8 cellular contexts compared by ENCODE assay signal in the genomic region with DNA sequence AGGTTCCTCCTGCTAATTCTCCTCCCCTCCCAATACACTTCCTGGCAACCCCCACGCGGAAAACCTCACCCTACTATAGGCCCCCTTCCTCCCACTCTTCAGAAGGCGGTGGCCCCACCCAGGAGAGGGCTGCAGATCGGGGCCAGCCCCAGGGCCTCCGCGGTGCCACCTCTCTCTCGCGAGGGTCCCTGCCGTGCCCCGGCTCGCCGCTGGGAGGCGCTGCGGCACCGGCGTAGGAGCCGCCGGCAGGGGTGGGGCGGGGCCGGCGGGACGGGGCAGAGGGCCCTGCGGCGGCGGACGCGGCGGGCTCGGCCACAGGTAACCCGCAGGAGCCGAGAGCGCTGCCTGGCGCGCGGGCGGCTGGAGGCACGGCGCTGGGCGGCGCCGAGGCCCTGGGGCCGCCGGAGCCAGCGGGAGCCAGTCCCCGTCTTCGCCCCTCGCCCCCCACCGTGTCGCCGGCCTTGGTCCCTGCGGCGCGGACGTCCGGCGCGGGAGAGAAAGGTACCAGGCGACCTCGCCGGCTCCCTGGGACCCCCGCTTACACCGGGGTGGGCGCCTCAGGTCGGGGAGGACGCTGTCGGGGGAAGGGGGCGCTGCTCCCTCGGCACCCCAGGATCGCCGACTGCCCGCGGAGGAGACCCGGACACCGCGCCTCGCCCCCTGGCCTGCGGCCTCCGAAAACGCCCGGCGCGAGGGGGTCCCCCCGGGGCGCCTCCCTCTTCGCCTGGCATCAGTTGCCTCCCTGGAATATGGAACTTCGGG. TPM values are rescaled to one million over a fixed set of nuclear protein-coding genes. Genes with fewer than 3 reads are reported as not detected.
DNase-seq lines count a peak whose midpoint lies in the region; ATAC-seq and TF ChIP-seq lines count a peak whose summit lies in the region.

Gene ANKRD6, plus strand, starts transcription at position 278 of the 762 bp plus-strand sequence. CDS start 133,825 bp downstream, outside the sequence.

- peak; percentile 76 to 80 for TF ChIP-seq RAD21 in liver (IDR thresholded peaks at IDR 0.05)

- DNase-seq in 8988T (peak; percentile 80), NCI-H2171 treated with DMSO at 0.1 percent for 48 hours (lab: John Stamatoyannopoulos, UW) (peak; percentile 50), dedifferentiated amniotic fluid mesenchymal stem cell (ENCODE audit: extremely low spot score) (peak; percentile 29)
- DNase-seq in activated CD4-positive, alpha-beta T cell treated with anti-CD3 and anti-CD28 coated beads for 4 hours, result peak; percentile 83 to 85
- DNase-seq in stimulated activated CD4-positive, alpha-beta T cell treated with anti-CD3 and anti-CD28 coated beads, Interleukin-4, amount 100 ng/mL, for 24 hours, result peak; percentile 81

- no peaks in the 10 kb centered on the region for H3K27me3 ChIP-seq in liver (ENCODE audit: control insufficient read depth in 4 of 4, insufficient read depth in 4 of 4, low read length in 3 of 4)

- ATAC-seq in GM18498 (IDR thresholded peaks at IDR 0.05; ENCODE audit: unreplicated experiment), result peak; percentile 90
- peak; percentile 85 for ATAC-seq in HG02970 (IDR thresholded peaks at IDR 0.05; ENCODE audit: low FRiP score, unreplicated experiment)

- no peaks in the 10 kb centered on the region for H3K9me3 ChIP-seq in liver (ENCODE audit: control insufficient read depth in 4 of 4, low read length in 3 of 4)

- peak within 1 kb of the TSS; percentile 64 to 94 (median 82) for H3K4me3 ChIP-seq in liver (ENCODE audit: low read depth in 1 of 3, low read length in 3 of 3)

- WGBS in liver, result under 1% methylated on average over 86 of the region's 86 CpGs

- no peaks in the 10 kb centered on the region for H3K36me3 ChIP-seq in liver (ENCODE audit: control insufficient read depth in 4 of 4, insufficient read depth in 3 of 4, low read depth in 1 of 4, low read length in 3 of 4)

- peaks cover 2 to 8% (median 4%) of the 10 kb centered on the region in 4 donors for H3K4me1 ChIP-seq in liver (ENCODE audit: control insufficient read depth in 4 of 4, insufficient read depth in 4 of 4, low read length in 3 of 4)

- TF ChIP-seq CTCF in liver (IDR thresholded peaks at IDR 0.05; ENCODE audit: low read depth, low read length, missing input control), result peak; percentile 94

- peak within 1 kb of the TSS in 1 of 2 donors; percentile 80 for H3K9ac ChIP-seq in liver (ENCODE audit: low read depth in 1 of 2, low read length in 2 of 2)

- no peak within 1 kb of the TSS for H3K27ac ChIP-seq in liver (ENCODE audit: low read depth in 1 of 2, low read length in 2 of 2)

TF ChIP-seq in liver, 16 proteins besides CTCF, POLR2A, EP300 and RAD21:
- TF ChIP-seq RXRA (IDR thresholded peaks at IDR 0.05) (no peak), FOXA1 (IDR thresholded peaks at IDR 0.05) (no peak), TAF1 (conservative IDR thresholded peaks at IDR 0.05) (no peak), JUND (IDR thresholded peaks at IDR 0.05) (no peak), EGR1 (IDR thresholded peaks at IDR 0.05; ENCODE audit: low read depth in 2 of 2) (no peak), GABPA (IDR thresholded peaks at IDR 0.05 in 1 of 2, conservative IDR thresholded peaks at IDR 0.05 in 1 of 2) (no peak), REST (IDR thresholded peaks at IDR 0.05) (no peak), HNF4G (IDR thresholded peaks at IDR 0.05) (no peak), YY1 (IDR thresholded peaks at IDR 0.05) (no peak), FOXA2 (IDR thresholded peaks at IDR 0.05) (no peak), ZBTB33 (IDR thresholded peaks at IDR 0.05) (no peak), SP1 (IDR thresholded peaks at IDR 0.05) (no peak), HNF4A (conservative IDR thresholded peaks at IDR 0.05) (no peak), NR2F2 (IDR thresholded peaks at IDR 0.05) (no peak)
- TF ChIP-seq, protein P1, sequence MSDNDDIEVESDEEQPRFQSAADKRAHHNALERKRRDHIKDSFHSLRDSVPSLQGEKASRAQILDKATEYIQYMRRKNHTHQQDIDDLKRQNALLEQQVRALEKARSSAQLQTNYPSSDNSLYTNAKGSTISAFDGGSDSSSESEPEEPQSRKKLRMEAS (IDR thresholded peaks at IDR 0.05), result no peak
- TF ChIP-seq, protein P2, sequence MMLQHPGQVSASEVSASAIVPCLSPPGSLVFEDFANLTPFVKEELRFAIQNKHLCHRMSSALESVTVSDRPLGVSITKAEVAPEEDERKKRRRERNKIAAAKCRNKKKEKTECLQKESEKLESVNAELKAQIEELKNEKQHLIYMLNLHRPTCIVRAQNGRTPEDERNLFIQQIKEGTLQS (IDR thresholded peaks at IDR 0.05), result no peak

RNA-seq across cellular contexts. Expression of gene ANKRD6, which starts in this region (rescaled TPM):
- 1 to 10 TPM; 4.1 to 9.2 TPM for total RNA-seq in liver
- polyA plus RNA-seq in liver, result 1 to 10 TPM; 2.9 to 3.5 TPM

Comparison
In these comparisons a context has a peak if more than half of its experiments do, and no peak if none do; other contexts are left out.
1. DNase-seq: peak in every context shown above with its lines; median percentile 84 in activated CD4-positive, alpha-beta T cell treated with anti-CD3 and anti-CD28 coated beads for 4 hours; 81 in stimulated activated CD4-positive, alpha-beta T cell treated with anti-CD3 and anti-CD28 coated beads, Interleukin-4, amount 100 ng/mL, for 24 hours; 80 in 8988T; 50 in NCI-H2171 treated with DMSO at 0.1 percent for 48 hours; 29 in dedifferentiated amniotic fluid mesenchymal stem cell.